22 cellular contexts compared by ENCODE assay signal in genomic region chr3:124407260-124407659, GRCh38.
DNase-seq lines count a peak whose midpoint lies in the region; ATAC-seq and TF ChIP-seq lines count a peak whose summit lies in the region.
"Had no signal": no experiment of that assay in that cellular context is flagged by ENCODE, and none has a peak within 500 bp of the region (broad histone marks: within the 10 kb centered on the region; RNA-seq: fewer than 3 reads in every experiment).

No MANE protein-coding gene starts in this region.

- no peak overlapping the region for H3K27ac Mint-ChIP-seq in T-cell

- peak; percentile 21 for DNase-seq in Daoy (ENCODE audit: low read depth)
- peak; percentile 36 for DNase-seq in M059J (ENCODE audit: low read depth)
- DNase-seq in astrocyte of the spinal cord (ENCODE audit: low read depth, low spot score) = peak; percentile 62
- DNase-seq in iris pigment epithelial cell (ENCODE audit: low read depth) = peak; percentile 31
- no peak for DNase-seq in medulla oblongata (ENCODE audit: extremely low spot score)
- DNase-seq in T-cell = no peak
- no peak for DNase-seq in stimulated activated CD4-positive, alpha-beta T cell treated with anti-CD3 and anti-CD28 coated beads, Interleukin-4, amount 100 ng/mL, for 24 hours
- DNase-seq in HPDE6-E6E7 (ENCODE audit: extremely low spot score) = no peak
- DNase-seq: 8988T, DMS53, GOT3, Kasumi-1, MG63, NCI-H1048, NCI-H1417 treated with DMSO at 0.1 percent for 48 hours, NCI-H187, NCI-H446, NCI-H526, OCI-M1, Right ventricle myocardium superior had no signal

- H3K4me3 ChIP-seq in astrocyte of the spinal cord (ENCODE audit: low read depth, low read length) = no peak overlapping the region
- H3K4me3 ChIP-seq: GM12878, MG63 had no signal

- no peak for ATAC-seq in T-cell (replicated peaks in 1 of 4)
- ATAC-seq: GM12878, HCT116 had no signal

- in situ Hi-C loops in astrocyte of the spinal cord (cut with HindIII; ENCODE audit: low sequenced_read_pairs) = no loop called here

- no peak for TF ChIP-seq CTCF in astrocyte of the spinal cord (IDR thresholded peaks at IDR 0.05; ENCODE audit: low read depth, low read length)

- CTCF ChIA-PET in T-cell (lab: Charles Lee) = interaction anchor here in 1 of 2 donors (0.7 kb wide), 1 partner anchor 36 kb away, joined by 3 read pairs; no protein-coding TSS in a partner anchor

- no peaks in the 10 kb centered on the region for H3K4me1 Mint-ChIP-seq in T-cell

- no peak overlapping the region for H3K4me3 Mint-ChIP-seq in T-cell

- H3K27me3 Mint-ChIP-seq in T-cell = peaks cover 6 to 13% of the 10 kb centered on the region in 2 donors

- H3K9me3 Mint-ChIP-seq in T-cell = no peaks in the 10 kb centered on the region

- no peaks in the 10 kb centered on the region for H3K36me3 Mint-ChIP-seq in T-cell

- POLR2A ChIA-PET in T-cell (lab: Charles Lee) = no interaction called here

Comparison
In these comparisons a context has a peak if more than half of its experiments do, and no peak if none do; other contexts are left out.
1. DNase-seq: peak in Daoy (single experiment), M059J (single experiment), astrocyte of the spinal cord (single experiment) and iris pigment epithelial cell (single experiment); none in medulla oblongata (single experiment), T-cell (0 of 34), stimulated activated CD4-positive, alpha-beta T cell treated with anti-CD3 and anti-CD28 coated beads, Interleukin-4, amount 100 ng/mL, for 24 hours (single experiment) and HPDE6-E6E7 (single experiment).